8 cellular contexts compared by ENCODE assay signal in the genomic region with DNA sequence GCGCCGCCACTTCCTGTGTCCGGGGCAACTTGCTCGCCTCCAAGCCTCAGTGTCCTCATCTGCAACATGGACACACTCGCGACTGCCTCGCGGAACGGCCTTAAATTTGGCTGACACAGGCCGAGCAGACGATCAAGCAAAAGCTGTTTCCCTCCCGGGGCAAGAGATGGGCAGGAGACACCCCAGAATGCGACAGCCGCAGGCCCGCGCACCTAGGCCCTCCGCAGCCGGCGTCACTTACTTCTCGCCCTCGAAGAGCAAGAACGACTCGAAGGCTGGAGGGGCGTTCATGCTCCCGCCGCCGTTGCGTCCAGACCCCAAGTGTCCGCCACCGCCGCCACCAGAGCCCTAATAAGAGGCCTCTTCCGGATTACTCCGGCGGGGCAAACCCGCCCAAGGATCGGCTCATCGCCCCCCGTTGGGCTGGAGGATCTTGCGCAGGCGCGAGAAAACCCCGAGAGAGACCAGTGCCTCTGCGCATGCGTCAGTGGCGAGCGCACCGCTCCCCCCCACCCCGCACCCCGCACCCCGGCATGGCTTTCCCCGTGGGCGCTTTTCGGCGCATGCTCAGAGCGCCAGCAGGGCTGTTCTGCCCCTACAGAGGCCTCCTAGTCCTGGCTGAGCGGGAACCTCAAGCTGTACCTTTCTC. TPM values are rescaled to one million over a fixed set of nuclear protein-coding genes. Genes with fewer than 3 reads are reported as not detected.
DNase-seq lines count a peak whose midpoint lies in the region; ATAC-seq and TF ChIP-seq lines count a peak whose summit lies in the region.
"Not testable (repeated sequence)": the region's sequence is repeated elsewhere in the genome, so short reads cannot be mapped to it uniquely, and the experiment has no call there.

Gene POLR2J2, minus strand, starts transcription at position 353 of the 649 bp plus-strand sequence. Its CDS starts 62 bp downstream, at position 291.

- not testable (repeated sequence) for H3K27ac ChIP-seq in skeletal muscle tissue (ENCODE audit: low read depth, low read length)

- peak within 1 kb of the TSS; percentile 63 to 77 for H3K4me3 Mint-ChIP-seq in CD14-positive monocyte

- not testable (repeated sequence) for TF ChIP-seq CTCF in CD14-positive monocyte (IDR thresholded peaks at IDR 0.05); kidney epithelial cell (IDR thresholded peaks at IDR 0.05; ENCODE audit: insufficient read depth, low read length, poor library complexity, severe bottlenecking)

- H3K4me1 Mint-ChIP-seq in CD14-positive monocyte: not testable (repeated sequence)

- H3K9me3 Mint-ChIP-seq in CD14-positive monocyte: not testable (repeated sequence)

- H3K36me3 Mint-ChIP-seq in CD14-positive monocyte: not testable (repeated sequence)

- intact Hi-C loops in CD14-positive monocyte (cut with micrococcal nuclease): not testable (repeated sequence)

- DNase-seq in CD14-positive monocyte (ENCODE audit: low spot score); kidney epithelial cell (ENCODE audit: low read depth): not testable (repeated sequence)
- DNase-seq in T-helper 22 cell (ENCODE audit: low read depth): peak; percentile 79
- peak; percentile 23 for DNase-seq in dedifferentiated amniotic fluid mesenchymal stem cell (ENCODE audit: extremely low spot score)

- not testable (repeated sequence) for H3K9me3 ChIP-seq in skeletal muscle tissue (ENCODE audit: control insufficient read depth in 3 of 3, low read length in 3 of 3)

- not testable (repeated sequence) for H3K27me3 ChIP-seq in kidney epithelial cell (ENCODE audit: control insufficient read depth, insufficient read depth, low read length); skeletal muscle tissue (ENCODE audit: control insufficient read depth in 3 of 3, insufficient read depth in 3 of 3, low read length in 3 of 3)

- H3K27me3 Mint-ChIP-seq in CD14-positive monocyte (ENCODE audit: low read depth in 3 of 3): not testable (repeated sequence)

- peak within 1 kb of the TSS in 1 of 3 donors; percentile 33 for H3K9ac ChIP-seq in skeletal muscle tissue (ENCODE audit: low read depth in 1 of 3, low read length in 3 of 3)

- H3K36me3 ChIP-seq in kidney epithelial cell (ENCODE audit: control insufficient read depth, insufficient read depth, low read length); skeletal muscle tissue (ENCODE audit: control insufficient read depth in 3 of 3, insufficient read depth in 3 of 3, low read length in 3 of 3): not testable (repeated sequence)

- not testable (repeated sequence) for H3K4me1 ChIP-seq in skeletal muscle tissue (ENCODE audit: control insufficient read depth in 3 of 3, insufficient read depth in 3 of 3, low read length in 3 of 3)

- H3K4me3 ChIP-seq in kidney epithelial cell (ENCODE audit: low read depth, low read length): peak within 1 kb of the TSS; percentile 63
- peak within 1 kb of the TSS in 2 of 3 donors; percentile 32 to 43 for H3K4me3 ChIP-seq in skeletal muscle tissue (ENCODE audit: low read length in 3 of 3)

- ATAC-seq in GM19023 (IDR thresholded peaks at IDR 0.05; ENCODE audit: unreplicated experiment) (peak; percentile 89), HG02610 (IDR thresholded peaks at IDR 0.05; ENCODE audit: unreplicated experiment) (peak; percentile 73), HG03565 (IDR thresholded peaks at IDR 0.05; ENCODE audit: unreplicated experiment) (peak; percentile 61)

- peak within 1 kb of the TSS in 3 of 7 donors; percentile 40 to 92 (median 78) for H3K27ac Mint-ChIP-seq in CD14-positive monocyte

RNA-seq across cellular contexts. Expression of gene POLR2J2, which starts in this region (rescaled TPM):
- polyA plus RNA-seq in CD14-positive monocyte: 1 to 10 TPM; 1.1 to 1.2 TPM
- total RNA-seq in kidney epithelial cell: 0.14 and 1.2 TPM in 2 replicates
- 2.1 TPM for total RNA-seq in skeletal muscle tissue
